ENCODE assay signal across 8 cellular contexts in the genomic region with DNA sequence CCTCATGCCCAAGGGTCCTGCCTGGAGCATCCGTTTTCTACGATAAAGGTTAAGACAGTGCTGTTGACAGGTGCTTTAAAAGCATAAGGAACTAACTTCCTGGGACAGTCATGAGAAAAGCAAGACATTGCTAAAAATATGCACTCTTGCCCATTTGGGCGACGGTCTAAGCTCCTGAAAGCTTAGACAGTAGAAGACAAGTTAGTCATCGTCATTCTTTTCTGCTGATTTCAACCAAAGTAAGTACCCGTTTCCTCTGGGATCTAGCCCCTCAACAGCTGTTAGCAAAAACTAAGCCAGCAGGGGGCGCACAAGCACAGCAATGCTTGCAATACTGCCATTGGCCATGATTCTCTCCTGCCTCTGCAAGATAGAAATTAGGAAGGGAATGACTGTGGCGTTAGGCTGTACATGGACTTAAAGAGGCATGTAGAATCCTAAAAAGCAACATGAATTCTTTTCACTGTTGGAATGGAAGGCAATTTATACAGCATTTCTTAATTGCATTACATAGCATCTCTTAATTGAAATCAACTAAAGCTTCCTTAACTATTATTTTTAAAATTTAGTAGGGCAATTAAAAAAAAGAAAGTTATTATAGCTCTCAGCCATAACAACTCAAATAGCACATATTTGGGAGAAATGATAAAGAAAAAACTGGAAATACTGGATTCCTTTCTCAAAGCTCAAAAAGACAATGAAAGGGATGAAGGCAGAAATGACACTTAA.
DNase-seq lines count a peak whose midpoint lies in the region; ATAC-seq, FAIRE-seq and TF ChIP-seq lines count a peak whose summit lies in the region.

No MANE protein-coding gene starts in this region.

- ATAC-seq in Right ventricle myocardium superior (ENCODE audit: poor library complexity) = peak; percentile 92

- peak; percentile 36 for DNase-seq in GF-D8 (lab: John Stamatoyannopoulos, UW)
- peak; percentile 82 for DNase-seq in HEK293T (ENCODE audit: extremely low spot score)
- peak; percentile 82 to 95 (median 83) for DNase-seq in NCI-H1417 (lab: John Stamatoyannopoulos, UW)
- peak; percentile 83 for DNase-seq in SKM-1 (lab: John Stamatoyannopoulos, UW; ENCODE audit: unreplicated experiment)
- peak; percentile 85 for DNase-seq in activated naive CD4-positive, alpha-beta T cell treated with anti-CD3 and anti-CD28 coated beads, Interleukin-2, amount 50 U/mL, for 16 hours
- DNase-seq in Right ventricle myocardium superior = peak; percentile 90
- DNase-seq in posterior vena cava (ENCODE audit: low spot score) = peak; percentile 96
- peak; percentile 80 for DNase-seq in urothelium cell line (ENCODE audit: low spot score)

- POLR2A ChIA-PET in HEK293T (lab: Yijun Ruan, JAX) = no interaction called here

- FAIRE-seq in urothelium cell line (lab: Jason Lieb, UNC) = peak; percentile 70

- intact Hi-C loops in Right ventricle myocardium superior (cut with DNase I) = no loop called here
- intact Hi-C loops in posterior vena cava (cut with DNase I) = loop anchor here in 1 of 2 donors (10.0 kb wide), 1 partner anchor 645 kb away; no protein-coding TSS in a partner anchor

- CTCF ChIA-PET in HEK293T (lab: Yijun Ruan, JAX) = interaction anchor here (0.6 to 2.0 kb wide), 10 partner anchors 20 to 661 kb away, joined by 3 to 12 read pairs (median 4); no protein-coding TSS in a partner anchor

TF ChIP-seq in HEK293T, 16 proteins besides CTCF, POLR2A, EP300 and RAD21:
- TF ChIP-seq CTBP1 (IDR thresholded peaks at IDR 0.05; ENCODE audit: borderline replicate concordance) = no peak
- TF ChIP-seq ARNT (IDR thresholded peaks at IDR 0.05) = no peak
- TF ChIP-seq, protein P1, sequence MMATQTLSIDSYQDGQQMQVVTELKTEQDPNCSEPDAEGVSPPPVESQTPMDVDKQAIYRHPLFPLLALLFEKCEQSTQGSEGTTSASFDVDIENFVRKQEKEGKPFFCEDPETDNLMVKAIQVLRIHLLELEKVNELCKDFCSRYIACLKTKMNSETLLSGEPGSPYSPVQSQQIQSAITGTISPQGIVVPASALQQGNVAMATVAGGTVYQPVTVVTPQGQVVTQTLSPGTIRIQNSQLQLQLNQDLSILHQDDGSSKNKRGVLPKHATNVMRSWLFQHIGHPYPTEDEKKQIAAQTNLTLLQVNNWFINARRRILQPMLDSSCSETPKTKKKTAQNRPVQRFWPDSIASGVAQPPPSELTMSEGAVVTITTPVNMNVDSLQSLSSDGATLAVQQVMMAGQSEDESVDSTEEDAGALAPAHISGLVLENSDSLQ (IDR thresholded peaks at IDR 0.05) = no peak
- no peak for TF ChIP-seq ELF4 (IDR thresholded peaks at IDR 0.05)
- no peak for TF ChIP-seq FOXA1 (IDR thresholded peaks at IDR 0.05)
- no peak for TF ChIP-seq TARDBP (IDR thresholded peaks at IDR 0.05)
- TF ChIP-seq LEF1 (IDR thresholded peaks at IDR 0.05; ENCODE audit: borderline replicate concordance) = no peak
- no peak for TF ChIP-seq ZNF384 (IDR thresholded peaks at IDR 0.05)
- no peak for TF ChIP-seq SP1 (IDR thresholded peaks at IDR 0.05)
- TF ChIP-seq NFRKB (IDR thresholded peaks at IDR 0.05) = no peak
- TF ChIP-seq HDGF (IDR thresholded peaks at IDR 0.05; ENCODE audit: borderline replicate concordance) = no peak
- TF ChIP-seq FOXK2 (IDR thresholded peaks at IDR 0.05) = no peak
- no peak for TF ChIP-seq FOXM1 (IDR thresholded peaks at IDR 0.05; ENCODE audit: borderline replicate concordance)

Comparison
In these comparisons a context has a peak if more than half of its experiments do, and no peak if none do; other contexts are left out.
1. Peak in every context shown above with its lines: DNase-seq and ATAC-seq.
2. DNase-seq: peak in every context shown above with its lines; median percentile 96 in posterior vena cava; 90 in Right ventricle myocardium superior; 85 in activated naive CD4-positive, alpha-beta T cell treated with anti-CD3 and anti-CD28 coated beads, Interleukin-2, amount 50 U/mL, for 16 hours; 83 in NCI-H1417; 83 in SKM-1; 82 in HEK293T; 80 in urothelium cell line; 36 in GF-D8.